1 cellular context compared by ENCODE assay signal in genomic region chr6:35402856-35403191, GRCh38.
TF ChIP-seq lines count a peak whose summit lies in the region.

No MANE protein-coding gene starts in this region.

TF ChIP-seq in IMR-90, 13 proteins besides CTCF, POLR2A, EP300 and RAD21 (continued from another document):
- TF ChIP-seq MAZ (IDR thresholded peaks at IDR 0.05; ENCODE audit: borderline replicate concordance, low read depth, low read length): no peak
- TF ChIP-seq USF2 (IDR thresholded peaks at IDR 0.05; ENCODE audit: low read depth, low read length): no peak
- TF ChIP-seq SMC3 (IDR thresholded peaks at IDR 0.05; ENCODE audit: low read depth, low read length): no peak
- no peak for TF ChIP-seq MAFK (IDR thresholded peaks at IDR 0.05; ENCODE audit: low read depth, low read length)
